20 cellular contexts compared by ENCODE assay signal in the genomic region with DNA sequence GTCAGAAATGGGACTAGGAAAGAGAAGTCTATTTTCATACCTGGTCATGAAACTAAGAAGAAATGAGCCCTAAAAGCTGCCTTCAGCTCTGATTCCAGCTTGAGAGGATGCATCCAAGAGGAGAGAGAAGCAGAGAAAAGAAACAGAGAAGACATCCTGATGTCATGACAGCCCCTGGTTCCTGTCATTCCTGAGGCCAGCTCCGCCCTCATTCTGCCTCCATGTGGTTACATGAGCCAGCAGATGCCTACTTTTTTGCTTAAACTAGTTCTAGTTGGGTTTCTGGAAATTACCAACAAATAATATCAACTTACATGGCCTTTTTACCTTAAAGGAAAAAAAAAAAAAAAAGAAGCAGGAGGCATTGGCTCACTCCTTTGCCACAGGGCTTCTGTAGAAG. TPM values are rescaled to one million over a fixed set of nuclear protein-coding genes. Genes with fewer than 3 reads are reported as not detected.
DNase-seq lines count a peak whose midpoint lies in the region; ATAC-seq and TF ChIP-seq lines count a peak whose summit lies in the region.
"Had no signal": no experiment of that assay in that cellular context is flagged by ENCODE, and none has a peak within 500 bp of the region (broad histone marks: within the 10 kb centered on the region; RNA-seq: fewer than 3 reads in every experiment).

No MANE protein-coding gene starts in this region.

- no peak overlapping the region for H3K4me3 Mint-ChIP-seq in activated CD8-positive, alpha-beta T cell treated with anti-CD3 and anti-CD28 coated beads, Interleukin-2, amount 10 ng/mL, durations not matched to agents 7 days and 5 days
- no peak overlapping the region for H3K4me3 Mint-ChIP-seq in activated CD8-positive, alpha-beta T cell treated with anti-CD3 and anti-CD28 coated beads for 36 hours
- peak overlapping the region; percentile 38 for H3K4me3 Mint-ChIP-seq in CD8-positive, alpha-beta T cell
- H3K4me3 Mint-ChIP-seq in activated naive CD8-positive, alpha-beta T cell treated with anti-CD3 and anti-CD28 coated beads for 36 hours, result no peak overlapping the region
- H3K4me3 Mint-ChIP-seq in natural killer cell treated with Interleukin-12 subunit alpha and Interleukin-12 subunit beta and Interleukin-15 and Interleukin-18, amount 100 ng/mL, for 72 hours, result peak overlapping the region; percentile 14

- H3K36me3 Mint-ChIP-seq in activated CD8-positive, alpha-beta T cell treated with anti-CD3 and anti-CD28 coated beads, Interleukin-2, amount 10 ng/mL, durations not matched to agents 7 days and 5 days (ENCODE audit: low read depth), result peaks cover 65% of the 10 kb centered on the region
- peaks cover 18% of the 10 kb centered on the region for H3K36me3 Mint-ChIP-seq in activated CD8-positive, alpha-beta T cell treated with anti-CD3 and anti-CD28 coated beads for 36 hours (ENCODE audit: low read depth)
- peaks cover 18% of the 10 kb centered on the region for H3K36me3 Mint-ChIP-seq in CD8-positive, alpha-beta T cell
- peaks cover 29% of the 10 kb centered on the region for H3K36me3 Mint-ChIP-seq in activated naive CD8-positive, alpha-beta T cell treated with anti-CD3 and anti-CD28 coated beads for 36 hours
- H3K36me3 Mint-ChIP-seq in natural killer cell treated with Interleukin-12 subunit alpha and Interleukin-12 subunit beta and Interleukin-15 and Interleukin-18, amount 100 ng/mL, for 72 hours, result peaks cover 11% of the 10 kb centered on the region

- intact Hi-C loops in activated CD8-positive, alpha-beta T cell treated with anti-CD3 and anti-CD28 coated beads for 36 hours (cut with micrococcal nuclease), result no loop called here
- intact Hi-C loops in CD8-positive, alpha-beta T cell (cut with DNase I, micrococcal nuclease), result no loop called here
- intact Hi-C loops in thyroid gland (cut with DNase I), result no loop called here

- H3K36me3 ChIP-seq in CD8-positive, alpha-beta T cell (ENCODE audit: insufficient read depth, low read length), result no peaks in the 10 kb centered on the region
- H3K36me3 ChIP-seq in thyroid gland, result no peaks in the 10 kb centered on the region
- H3K36me3 ChIP-seq: colonic mucosa, Peyer's patch, sigmoid colon had no signal

- peaks cover 42% of the 10 kb centered on the region for H3K4me1 ChIP-seq in CD8-positive, alpha-beta T cell (ENCODE audit: insufficient read depth, low read length)
- H3K4me1 ChIP-seq in thyroid gland, result no peaks in the 10 kb centered on the region
- H3K4me1 ChIP-seq: colonic mucosa had no signal

- peaks cover 4% of the 10 kb centered on the region for H3K9me3 ChIP-seq in CD8-positive, alpha-beta T cell (ENCODE audit: low read length)
- no peaks in the 10 kb centered on the region for H3K9me3 ChIP-seq in thyroid gland
- H3K9me3 ChIP-seq: colonic mucosa, mucosa of descending colon, Peyer's patch, sigmoid colon had no signal

- POLR2A ChIA-PET in activated CD8-positive, alpha-beta T cell treated with anti-CD3 and anti-CD28 coated beads, Interleukin-2, amount 10 ng/mL, durations not matched to agents 7 days and 5 days (lab: Charles Lee), result interaction anchor here (3.0 kb wide), 1 partner anchor 9 kb away, joined by 18 read pairs; no protein-coding TSS in a partner anchor
- POLR2A ChIA-PET in activated CD8-positive, alpha-beta T cell treated with anti-CD3 and anti-CD28 coated beads for 36 hours (lab: Charles Lee), result interaction anchor here (0.8 to 2.3 kb wide), 5 partner anchors 8 to 19 kb away, joined by 3 to 11 read pairs (median 5); no protein-coding TSS in a partner anchor
- POLR2A ChIA-PET in CD8-positive, alpha-beta T cell (lab: Charles Lee), result interaction anchor here (0.6 to 1.9 kb wide), 5 partner anchors 10 to 26 kb away, joined by 3 to 8 read pairs (median 4); a partner anchor contains a TSS

- H3K27ac Mint-ChIP-seq in activated CD8-positive, alpha-beta T cell treated with anti-CD3 and anti-CD28 coated beads, Interleukin-2, amount 10 ng/mL, durations not matched to agents 7 days and 5 days, result peak overlapping the region; percentile 81
- no peak overlapping the region for H3K27ac Mint-ChIP-seq in activated CD8-positive, alpha-beta T cell treated with anti-CD3 and anti-CD28 coated beads for 36 hours
- H3K27ac Mint-ChIP-seq in CD8-positive, alpha-beta T cell, result peak overlapping the region; percentile 82
- peak overlapping the region; percentile 28 for H3K27ac Mint-ChIP-seq in activated naive CD8-positive, alpha-beta T cell treated with anti-CD3 and anti-CD28 coated beads for 36 hours
- H3K27ac Mint-ChIP-seq in natural killer cell treated with Interleukin-12 subunit alpha and Interleukin-12 subunit beta and Interleukin-15 and Interleukin-18, amount 100 ng/mL, for 72 hours, result peak overlapping the region; percentile 57 to 65

- H3K27me3 ChIP-seq in CD8-positive, alpha-beta T cell (ENCODE audit: insufficient read depth, low read length), result no peaks in the 10 kb centered on the region
- no peaks in the 10 kb centered on the region for H3K27me3 ChIP-seq in thyroid gland
- H3K27me3 ChIP-seq: colonic mucosa, Peyer's patch, sigmoid colon had no signal

- DNase-seq in activated CD8-positive, alpha-beta T cell treated with anti-CD3 and anti-CD28 coated beads, Interleukin-2, amount 10 ng/mL, durations not matched to agents 7 days and 5 days, result no peak
- no peak for DNase-seq in activated CD8-positive, alpha-beta T cell treated with anti-CD3 and anti-CD28 coated beads for 36 hours
- no peak for DNase-seq in CD8-positive, alpha-beta T cell
- DNase-seq in activated naive CD8-positive, alpha-beta T cell treated with anti-CD3 and anti-CD28 coated beads for 36 hours, result no peak
- DNase-seq in natural killer cell treated with Interleukin-12 subunit alpha and Interleukin-12 subunit beta and Interleukin-15 and Interleukin-18, amount 100 ng/mL, for 72 hours (ENCODE audit: low spot score), result no peak
- DNase-seq in thyroid gland (no peak), glomerular visceral epithelial cell (ENCODE audit: extremely low spot score) (no peak)
- DNase-seq: activated CD4-positive, CD25-positive, alpha-beta regulatory T cell treated with anti-CD3 and anti-CD28 coated beads, Interleukin-2, amount 50 U/mL, for 72 hours; amygdala; colonic mucosa; EL; Karpas-422; mucosa of descending colon; NCI-H187; NCI-H526; sigmoid colon had no signal

- CTCF ChIA-PET in activated CD8-positive, alpha-beta T cell treated with anti-CD3 and anti-CD28 coated beads, Interleukin-2, amount 10 ng/mL, durations not matched to agents 7 days and 5 days (lab: Charles Lee), result interaction anchor here (0.6 to 7.7 kb wide), 5 partner anchors 14 to 43 kb away, joined by 3 to 78 read pairs (median 6); a partner anchor contains a TSS
- CTCF ChIA-PET in activated CD8-positive, alpha-beta T cell treated with anti-CD3 and anti-CD28 coated beads for 36 hours (lab: Charles Lee), result interaction anchor here (0.7 to 5.2 kb wide), 3 partner anchors 9 to 42 kb away, joined by 3 to 34 read pairs (median 29); a partner anchor contains a TSS
- CTCF ChIA-PET in CD8-positive, alpha-beta T cell (lab: Charles Lee), result interaction anchor here (0.9 to 2.7 kb wide), 6 partner anchors 10 to 212 kb away, joined by 3 to 25 read pairs (median 4); a partner anchor contains a TSS

- TF ChIP-seq POLR2A in thyroid gland (IDR thresholded peaks at IDR 0.05), result no peak

- no peak overlapping the region for H3K4me3 ChIP-seq in CD8-positive, alpha-beta T cell (ENCODE audit: low read depth, low read length)
- no peak overlapping the region for H3K4me3 ChIP-seq in thyroid gland (replicated peaks in 1 of 3)
- H3K4me3 ChIP-seq: colonic mucosa, lung, mucosa of descending colon, Peyer's patch, sigmoid colon had no signal

- H3K27me3 Mint-ChIP-seq in activated CD8-positive, alpha-beta T cell treated with anti-CD3 and anti-CD28 coated beads, Interleukin-2, amount 10 ng/mL, durations not matched to agents 7 days and 5 days (ENCODE audit: low read depth), result no peaks in the 10 kb centered on the region
- H3K27me3 Mint-ChIP-seq in activated CD8-positive, alpha-beta T cell treated with anti-CD3 and anti-CD28 coated beads for 36 hours, result no peaks in the 10 kb centered on the region
- H3K27me3 Mint-ChIP-seq in CD8-positive, alpha-beta T cell (ENCODE audit: low read depth), result no peaks in the 10 kb centered on the region
- no peaks in the 10 kb centered on the region for H3K27me3 Mint-ChIP-seq in activated naive CD8-positive, alpha-beta T cell treated with anti-CD3 and anti-CD28 coated beads for 36 hours
- H3K27me3 Mint-ChIP-seq in natural killer cell treated with Interleukin-12 subunit alpha and Interleukin-12 subunit beta and Interleukin-15 and Interleukin-18, amount 100 ng/mL, for 72 hours, result peaks cover 0 to 3% of the 10 kb centered on the region in 2 donors

- no peak overlapping the region for H3K27ac ChIP-seq in CD8-positive, alpha-beta T cell (ENCODE audit: low read depth, low read length)
- no peak overlapping the region for H3K27ac ChIP-seq in thyroid gland
- H3K27ac ChIP-seq: colonic mucosa, Peyer's patch, sigmoid colon had no signal

- ATAC-seq in activated CD8-positive, alpha-beta T cell treated with anti-CD3 and anti-CD28 coated beads, Interleukin-2, amount 10 ng/mL, durations not matched to agents 7 days and 5 days, result no peak
- no peak for ATAC-seq in activated CD8-positive, alpha-beta T cell treated with anti-CD3 and anti-CD28 coated beads for 36 hours
- no peak for ATAC-seq in CD8-positive, alpha-beta T cell
- no peak for ATAC-seq in natural killer cell treated with Interleukin-12 subunit alpha and Interleukin-12 subunit beta and Interleukin-15 and Interleukin-18, amount 100 ng/mL, for 72 hours
- ATAC-seq in HG03097 (IDR thresholded peaks at IDR 0.05; ENCODE audit: low FRiP score, unreplicated experiment), result no peak
- ATAC-seq: HCT116, mucosa of descending colon had no signal

- TF ChIP-seq CTCF in activated CD8-positive, alpha-beta T cell treated with anti-CD3 and anti-CD28 coated beads for 36 hours (IDR thresholded peaks at IDR 0.05), result no peak
- TF ChIP-seq CTCF in CD8-positive, alpha-beta T cell (IDR thresholded peaks at IDR 0.05), result no peak
- TF ChIP-seq CTCF in thyroid gland (IDR thresholded peaks at IDR 0.05), result no peak

- H3K9me3 Mint-ChIP-seq in activated CD8-positive, alpha-beta T cell treated with anti-CD3 and anti-CD28 coated beads, Interleukin-2, amount 10 ng/mL, durations not matched to agents 7 days and 5 days (ENCODE audit: insufficient read depth), result peaks cover 31% of the 10 kb centered on the region
- peaks cover 14% of the 10 kb centered on the region for H3K9me3 Mint-ChIP-seq in activated CD8-positive, alpha-beta T cell treated with anti-CD3 and anti-CD28 coated beads for 36 hours
- H3K9me3 Mint-ChIP-seq in CD8-positive, alpha-beta T cell, result peaks cover 13% of the 10 kb centered on the region
- H3K9me3 Mint-ChIP-seq in activated naive CD8-positive, alpha-beta T cell treated with anti-CD3 and anti-CD28 coated beads for 36 hours, result peaks cover 9% of the 10 kb centered on the region
- H3K9me3 Mint-ChIP-seq in natural killer cell treated with Interleukin-12 subunit alpha and Interleukin-12 subunit beta and Interleukin-15 and Interleukin-18, amount 100 ng/mL, for 72 hours, result no peaks in the 10 kb centered on the region

- 43 to 94% methylated on average over 1 of the region's 1 CpG for WGBS in thyroid gland, 2 donors

- H3K4me1 Mint-ChIP-seq in activated CD8-positive, alpha-beta T cell treated with anti-CD3 and anti-CD28 coated beads, Interleukin-2, amount 10 ng/mL, durations not matched to agents 7 days and 5 days (ENCODE audit: low read depth), result peaks cover 76% of the 10 kb centered on the region
- peaks cover 89% of the 10 kb centered on the region for H3K4me1 Mint-ChIP-seq in activated CD8-positive, alpha-beta T cell treated with anti-CD3 and anti-CD28 coated beads for 36 hours (ENCODE audit: low read depth)
- peaks cover 80% of the 10 kb centered on the region for H3K4me1 Mint-ChIP-seq in CD8-positive, alpha-beta T cell (ENCODE audit: low read depth)
- peaks cover 72% of the 10 kb centered on the region for H3K4me1 Mint-ChIP-seq in activated naive CD8-positive, alpha-beta T cell treated with anti-CD3 and anti-CD28 coated beads for 36 hours
- peaks cover 28 to 67% of the 10 kb centered on the region in 2 donors for H3K4me1 Mint-ChIP-seq in natural killer cell treated with Interleukin-12 subunit alpha and Interleukin-12 subunit beta and Interleukin-15 and Interleukin-18, amount 100 ng/mL, for 72 hours (ENCODE audit: low read depth in 2 of 2)

RNA-seq across cellular contexts. Expression of a gene that starts 14.1 kb away (rescaled TPM):
- 1 to 10 TPM; 3.6 TPM for total RNA-seq in activated CD8-positive, alpha-beta T cell treated with anti-CD3 and anti-CD28 coated beads, Interleukin-2, amount 10 ng/mL, durations not matched to agents 7 days and 5 days
- 1 to 10 TPM; 2.4 to 3.4 TPM for total RNA-seq in activated CD8-positive, alpha-beta T cell treated with anti-CD3 and anti-CD28 coated beads for 36 hours
- 1 to 10 TPM in 1 of 2 experiments, under 1 TPM in 1; 0.50 to 2.0 TPM for total RNA-seq in CD8-positive, alpha-beta T cell
- 1 to 10 TPM; 1.3 to 1.5 TPM for total RNA-seq in activated naive CD8-positive, alpha-beta T cell treated with anti-CD3 and anti-CD28 coated beads for 36 hours
- under 1 TPM in 1 of 2 donors, not detected in 1; 0.33 TPM for total RNA-seq in natural killer cell treated with Interleukin-12 subunit alpha and Interleukin-12 subunit beta and Interleukin-15 and Interleukin-18, amount 100 ng/mL, for 72 hours
- total RNA-seq in thyroid gland, result 10 to 100 TPM; 32.2 to 68.5 (median 54.8) TPM

Comparison
In these comparisons a context has a peak if more than half of its experiments do, and no peak if none do; other contexts are left out.
1. H3K4me3 Mint-ChIP-seq: peak in CD8-positive, alpha-beta T cell (single experiment) and natural killer cell treated with Interleukin-12 subunit alpha and Interleukin-12 subunit beta and Interleukin-15 and Interleukin-18, amount 100 ng/mL, for 72 hours (single experiment); none in activated CD8-positive, alpha-beta T cell treated with anti-CD3 and anti-CD28 coated beads, Interleukin-2, amount 10 ng/mL, durations not matched to agents 7 days and 5 days (single experiment), activated CD8-positive, alpha-beta T cell treated with anti-CD3 and anti-CD28 coated beads for 36 hours (single experiment) and activated naive CD8-positive, alpha-beta T cell treated with anti-CD3 and anti-CD28 coated beads for 36 hours (single experiment).
2. RNA of a gene that starts 14.1 kb away (total RNA-seq): 32.2 to 68.5 TPM in thyroid gland; 3.6 TPM in activated CD8-positive, alpha-beta T cell treated with anti-CD3 and anti-CD28 coated beads, Interleukin-2, amount 10 ng/mL, durations not matched to agents 7 days and 5 days, 2.4 to 3.4 TPM in activated CD8-positive, alpha-beta T cell treated with anti-CD3 and anti-CD28 coated beads for 36 hours, 0.50 to 2.0 TPM in CD8-positive, alpha-beta T cell, 1.3 to 1.5 TPM in activated naive CD8-positive, alpha-beta T cell treated with anti-CD3 and anti-CD28 coated beads for 36 hours and 0.33 TPM in natural killer cell treated with Interleukin-12 subunit alpha and Interleukin-12 subunit beta and Interleukin-15 and Interleukin-18, amount 100 ng/mL, for 72 hours; every median in the first group is over 4 times any median in the second.